Comparison of ENCODE assay signal across 24 cellular contexts in the genomic region with DNA sequence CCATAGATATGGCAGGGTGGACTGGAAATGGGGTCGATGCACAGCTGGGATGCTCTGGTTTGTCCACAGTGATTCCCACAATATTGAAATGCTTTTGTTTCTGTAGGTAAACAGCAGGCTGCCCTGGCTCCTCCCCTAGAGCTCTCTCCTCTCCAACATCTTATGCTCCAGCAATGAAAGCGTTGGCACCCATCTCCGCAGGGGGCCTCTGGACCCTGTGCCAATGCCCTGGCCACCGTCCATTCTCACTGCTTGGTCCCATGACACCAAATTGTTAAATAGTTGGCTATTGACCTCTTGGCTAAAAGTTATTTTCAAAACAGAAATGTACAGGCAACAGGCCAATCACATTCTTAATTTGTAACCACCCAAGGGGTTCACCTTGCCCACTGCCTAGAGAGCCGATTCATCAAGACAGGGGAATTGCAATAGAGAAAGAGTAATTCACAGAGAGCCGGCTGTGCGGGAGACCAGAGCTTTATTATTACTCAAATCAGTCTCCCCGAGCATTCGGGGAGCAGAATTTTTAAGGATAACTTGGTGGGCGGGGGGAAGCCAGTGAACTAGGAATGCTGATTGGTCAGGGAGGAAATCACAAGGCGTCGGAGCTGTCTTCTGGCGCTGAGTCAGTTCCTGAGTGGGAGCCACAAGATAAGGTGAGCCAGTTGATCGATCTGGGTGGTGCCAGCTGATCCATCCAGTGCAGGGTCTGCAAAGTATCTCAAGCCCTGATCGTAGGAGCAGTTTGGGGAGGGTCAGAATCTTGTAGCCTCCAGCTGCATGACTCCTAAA.
"Had no signal": no experiment of that assay in that cellular context is flagged by ENCODE, and none has a peak within 500 bp of the region (broad histone marks: within the 10 kb centered on the region; RNA-seq: fewer than 3 reads in every experiment).

No MANE protein-coding gene starts in this region.

- H3K4me3 ChIP-seq: neural progenitor cell, prostate gland, right atrium auricular region, smooth muscle cell, stomach, thyroid gland, vagina had no signal

- FAIRE-seq: endometrium, frontal cortex, kidney had no signal

- H3K4me3 Mint-ChIP-seq: effector memory CD8-positive, alpha-beta T cell; naive thymus-derived CD4-positive, alpha-beta T cell; nephron; neural progenitor cell had no signal

- H3K27me3 ChIP-seq: neural progenitor cell, right atrium auricular region, stomach, thyroid gland, vagina had no signal

- DNase-seq: cortex of kidney; effector memory CD8-positive, alpha-beta T cell; erythroblast; kidney; mesenchymal stem cell; midbrain; naive thymus-derived CD4-positive, alpha-beta T cell; nucleus accumbens; stimulated activated CD4-positive, alpha-beta T cell treated with anti-CD3 and anti-CD28 coated beads, Interleukin-12 subunit alpha, Interleukin-12 subunit beta, amount 100 ng/mL, for 4 hours; stimulated activated CD4-positive, alpha-beta T cell treated with anti-CD3 and anti-CD28 coated beads, Interleukin-1b, Interleukin-23, amount 100 ng/mL, for 48 hours; stimulated activated CD4-positive, alpha-beta T cell treated with anti-CD3 and anti-CD28 coated beads, Interleukin-4, amount 100 ng/mL, for 1 hour; stimulated activated CD8-positive, alpha-beta memory T cell treated with anti-CD3 and anti-CD28 coated beads, Interleukin-4, amount 100 ng/mL, for 48 hours; stimulated activated naive CD4-positive, alpha-beta T cell treated with Interleukin-2 at 50 U/mL for 16 hours; stomach; thyroid gland; trophoblast cell had no signal

- H3K27ac ChIP-seq: neural progenitor cell, prostate gland, right atrium auricular region, stomach, thyroid gland, vagina had no signal

- H3K27ac Mint-ChIP-seq: effector memory CD8-positive, alpha-beta T cell; naive thymus-derived CD4-positive, alpha-beta T cell; nephron; neural progenitor cell had no signal

- H3K4me1 ChIP-seq: prostate gland, right atrium auricular region, stomach, thyroid gland, vagina had no signal

- H2AFZ ChIP-seq: neural progenitor cell had no signal

- H3K4me2 ChIP-seq: neural progenitor cell, smooth muscle cell had no signal

- H3K36me3 ChIP-seq: neural progenitor cell, prostate gland, right atrium auricular region, stomach, thyroid gland, vagina had no signal

- H3K9me3 ChIP-seq: prostate gland, right atrium auricular region, stomach, thyroid gland, vagina had no signal

- H3K36me3 Mint-ChIP-seq: naive thymus-derived CD4-positive, alpha-beta T cell had no signal

- H3K9me3 Mint-ChIP-seq: effector memory CD8-positive, alpha-beta T cell had no signal

- H3K9ac ChIP-seq: neural progenitor cell had no signal
